11 cellular contexts compared by ENCODE assay signal in genomic region chr19:47581605-47582319, GRCh38. TPM values are rescaled to one million over a fixed set of nuclear protein-coding genes. Genes with fewer than 3 reads are reported as not detected.
A peak's percentile ranks its signal among the peaks of the same experiment; 100 is the strongest.
DNase-seq lines count a peak whose midpoint lies in the region; ATAC-seq and TF ChIP-seq lines count a peak whose summit lies in the region.
"Had no signal": no experiment of that assay in that cellular context is flagged by ENCODE, and none has a peak within 500 bp of the region (broad histone marks: within the 10 kb centered on the region; RNA-seq: fewer than 3 reads in every experiment).

No MANE protein-coding gene starts in this region.

- peaks cover 0 to 5% of the 10 kb centered on the region in 2 donors for H3K9me3 ChIP-seq in CD4-positive, alpha-beta memory T cell (ENCODE audit: control insufficient read depth in 1 of 2, low read length in 2 of 2)

- CTCF ChIA-PET in CD4-positive, alpha-beta memory T cell (lab: Charles Lee; ENCODE audit: partially characterized antibody): no interaction called here

- POLR2A ChIA-PET in CD4-positive, alpha-beta memory T cell (lab: Charles Lee; ENCODE audit: partially characterized antibody): interaction anchor here (1.3 to 1.4 kb wide), 2 partner anchors 10 to 18 kb away, joined by 4 to 7 read pairs; no protein-coding TSS in a partner anchor

- peaks cover 46% of the 10 kb centered on the region for H3K4me1 ChIP-seq in CD4-positive, alpha-beta memory T cell (ENCODE audit: insufficient read depth, low read length)
- H3K4me1 ChIP-seq: tibial artery had no signal

- H3K36me3 ChIP-seq in CD4-positive, alpha-beta memory T cell (ENCODE audit: insufficient read depth, low read length): no peaks in the 10 kb centered on the region
- H3K36me3 ChIP-seq in brain microvascular endothelial cell (replicated peaks): no peaks in the 10 kb centered on the region
- H3K36me3 ChIP-seq: tibial artery had no signal

- intact Hi-C loops in CD4-positive, alpha-beta memory T cell (cut with micrococcal nuclease): no loop called here

- TF ChIP-seq CTCF in HFFc6 (IDR thresholded peaks at IDR 0.05) (no peak), brain microvascular endothelial cell (IDR thresholded peaks at IDR 0.05; ENCODE audit: low read depth, low read length, missing control alignments) (no peak), omental fat pad (IDR thresholded peaks at IDR 0.05) (no peak)

- H3K9me3 Mint-ChIP-seq in CD4-positive, alpha-beta memory T cell: peaks cover 5 to 13% (median 7%) of the 10 kb centered on the region in 8 donors
- H3K9me3 Mint-ChIP-seq in HFFc6: peaks cover 12% of the 10 kb centered on the region

- no peak for DNase-seq in CD4-positive, alpha-beta memory T cell
- DNase-seq in HFFc6: no peak
- no peak for DNase-seq in brain microvascular endothelial cell
- no peak for DNase-seq in omental fat pad (ENCODE audit: low spot score)
- DNase-seq in SKM-1 (lab: John Stamatoyannopoulos, UW; ENCODE audit: unreplicated experiment): no peak
- no peak for DNase-seq in EL
- DNase-seq: cerebellar nuclear complex, MV-4-11 had no signal

- H3K4me3 ChIP-seq in CD4-positive, alpha-beta memory T cell (ENCODE audit: low read length in 2 of 2): no peak overlapping the region
- no peak overlapping the region for H3K4me3 ChIP-seq in brain microvascular endothelial cell (ENCODE audit: low read depth, low read length)
- H3K4me3 ChIP-seq: tibial artery had no signal

- H3K27me3 Mint-ChIP-seq in CD4-positive, alpha-beta memory T cell: no peaks in the 10 kb centered on the region
- H3K27me3 Mint-ChIP-seq in HFFc6 (ENCODE audit: insufficient read depth): peaks cover 2% of the 10 kb centered on the region; the same call in 1 of the 2 replicates

- peak overlapping the region in 7 of 8 donors; percentile 60 to 85 (median 73) for H3K4me3 Mint-ChIP-seq in CD4-positive, alpha-beta memory T cell
- peak overlapping the region; percentile 82 for H3K4me3 Mint-ChIP-seq in HFFc6

- H3K4me1 Mint-ChIP-seq in CD4-positive, alpha-beta memory T cell: peaks cover 26 to 60% (median 38%) of the 10 kb centered on the region in 4 donors
- peaks cover 29% of the 10 kb centered on the region for H3K4me1 Mint-ChIP-seq in HFFc6 (ENCODE audit: low read depth)

- in situ Hi-C loops in brain microvascular endothelial cell (cut with HindIII; ENCODE audit: low pct_ligation_motif_present, low sequenced_read_pairs): no loop called here

- no peak overlapping the region for H3K27ac ChIP-seq in CD4-positive, alpha-beta memory T cell (ENCODE audit: low read depth, low read length)
- H3K27ac ChIP-seq in brain microvascular endothelial cell: peak overlapping the region; percentile 7
- H3K27ac ChIP-seq: tibial artery had no signal

- H3K27ac Mint-ChIP-seq in CD4-positive, alpha-beta memory T cell: peak overlapping the region; percentile 63 to 96 (median 85)
- peak overlapping the region; percentile 82 for H3K27ac Mint-ChIP-seq in HFFc6
- H3K27ac Mint-ChIP-seq: T-helper 1 cell treated with Interleukin-12 subunit alpha and Interleukin-12 subunit beta and Interleukin-4 antibody, amounts not matched to agents 30 μg/mL and 1 μg/mL, for 36 hours had no signal

- no peaks in the 10 kb centered on the region for H3K27me3 ChIP-seq in CD4-positive, alpha-beta memory T cell (ENCODE audit: insufficient read depth, low read length)
- H3K27me3 ChIP-seq in brain microvascular endothelial cell (replicated peaks): no peaks in the 10 kb centered on the region
- H3K27me3 ChIP-seq: tibial artery had no signal

- ATAC-seq in omental fat pad (ENCODE audit: low FRiP score): peak; percentile 55
- no peak for ATAC-seq in GM21381 (IDR thresholded peaks at IDR 0.05; ENCODE audit: unreplicated experiment)

- no peaks in the 10 kb centered on the region for H3K36me3 Mint-ChIP-seq in CD4-positive, alpha-beta memory T cell
- H3K36me3 Mint-ChIP-seq in HFFc6 (ENCODE audit: low read depth): peaks cover 9% of the 10 kb centered on the region

RNA-seq across cellular contexts. Expression of gene ZNF541, which starts 8.8 kb away (rescaled TPM):
- total RNA-seq in CD4-positive, alpha-beta memory T cell: under 1 TPM; 0.53 to 0.79 TPM
- under 1 TPM in 1 of 2 donors, not detected in 1; 0.09 TPM for polyA plus RNA-seq in CD4-positive, alpha-beta memory T cell
- under 1 TPM in 1 of 6 experiments, not detected in 5; 0.26 TPM for total RNA-seq in HFFc6 (2021; fragmentation: NEBNext Ultra II Directional; extraction: Animal tissue kit (Norgen Biotek cat#: 25700))
- total RNA-seq in omental fat pad: 1 to 10 TPM in 1 of 4 donors, under 1 TPM in 3; 0.37 to 1.2 (median 0.46) TPM

RNA-seq across cellular contexts. Expression of gene BICRA, which starts 27.2 kb away (rescaled TPM):
- total RNA-seq in CD4-positive, alpha-beta memory T cell: 10 to 100 TPM; 31.7 to 32.9 TPM
- 1 to 10 TPM in 1 of 2 donors, not detected in 1; 2.3 TPM for polyA plus RNA-seq in CD4-positive, alpha-beta memory T cell
- 10 to 100 TPM; 11.8 to 16.7 (median 15.5) TPM for total RNA-seq in HFFc6 (2021; fragmentation: NEBNext Ultra II Directional; extraction: Animal tissue kit (Norgen Biotek cat#: 25700))
- total RNA-seq in omental fat pad: 10 to 100 TPM in 1 of 4 donors, 1 to 10 TPM in 3; 3.2 to 20.3 (median 6.8) TPM
